9 cellular contexts compared by ENCODE assay signal in genomic region chr3:165854696-165855095, GRCh38. TPM values are rescaled to one million over a fixed set of nuclear protein-coding genes. Genes with fewer than 3 reads are reported as not detected.
DNase-seq lines count a peak whose midpoint lies in the region; ATAC-seq and TF ChIP-seq lines count a peak whose summit lies in the region.
"Had no signal": no experiment of that assay in that cellular context is flagged by ENCODE, and none has a peak within 500 bp of the region (broad histone marks: within the 10 kb centered on the region; RNA-seq: fewer than 3 reads in every experiment).

No MANE protein-coding gene starts in this region.

- no peak for TF ChIP-seq EP300 in stomach (IDR thresholded peaks at IDR 0.05)

- H3K4me1 ChIP-seq in naive thymus-derived CD4-positive, alpha-beta T cell (ENCODE audit: control insufficient read depth in 2 of 2, insufficient read depth in 2 of 2, low read length in 2 of 2), result no peaks in the 10 kb centered on the region
- no peaks in the 10 kb centered on the region for H3K4me1 ChIP-seq in stomach

- H3K4me1 Mint-ChIP-seq in naive thymus-derived CD4-positive, alpha-beta T cell, result no peaks in the 10 kb centered on the region
- H3K4me1 Mint-ChIP-seq: central memory CD8-positive, alpha-beta T cell had no signal

- peak; percentile 80 for ATAC-seq in GM19395 (IDR thresholded peaks at IDR 0.05; ENCODE audit: unreplicated experiment)
- ATAC-seq in HG03521 (IDR thresholded peaks at IDR 0.05; ENCODE audit: unreplicated experiment), result no peak
- no peak for ATAC-seq in naive thymus-derived CD4-positive, alpha-beta T cell

- no peak overlapping the region for H3K4me3 Mint-ChIP-seq in naive thymus-derived CD4-positive, alpha-beta T cell
- H3K4me3 Mint-ChIP-seq: central memory CD8-positive, alpha-beta T cell had no signal

- no peak overlapping the region for H3K27ac Mint-ChIP-seq in naive thymus-derived CD4-positive, alpha-beta T cell

- H3K36me3 ChIP-seq in naive thymus-derived CD4-positive, alpha-beta T cell (ENCODE audit: control insufficient read depth in 2 of 3, insufficient read depth in 3 of 3, low read length in 3 of 3), result no peaks in the 10 kb centered on the region
- H3K36me3 ChIP-seq in stomach, result no peaks in the 10 kb centered on the region

- DNase-seq in AML-193 (lab: John Stamatoyannopoulos, UW), result peak; percentile 38 to 42
- peak; percentile 2 for DNase-seq in NCI-H345 (lab: John Stamatoyannopoulos, UW)
- peak; percentile 4 to 6 for DNase-seq in dermis microvascular lymphatic vessel endothelial cell (ENCODE audit: low read depth in 2 of 2)
- peak; percentile 18 for DNase-seq in renal cortical epithelial cell (ENCODE audit: low read depth)
- DNase-seq in naive thymus-derived CD4-positive, alpha-beta T cell, result no peak
- no peak for DNase-seq in stomach

- no peaks in the 10 kb centered on the region for H3K36me3 Mint-ChIP-seq in naive thymus-derived CD4-positive, alpha-beta T cell

- TF ChIP-seq CTCF in stomach (IDR thresholded peaks at IDR 0.05), result peak in 2 of 7 experiments; percentile 17 to 37

- H3K27me3 ChIP-seq in naive thymus-derived CD4-positive, alpha-beta T cell (ENCODE audit: control insufficient read depth in 2 of 2, insufficient read depth in 2 of 2, low read length in 2 of 2), result no peaks in the 10 kb centered on the region
- no peaks in the 10 kb centered on the region for H3K27me3 ChIP-seq in stomach

- CTCF ChIA-PET in naive thymus-derived CD4-positive, alpha-beta T cell (lab: Charles Lee), result no interaction called here

- H3K9me3 Mint-ChIP-seq in naive thymus-derived CD4-positive, alpha-beta T cell, result peaks cover 0 to under 1% (median 0%) of the 10 kb centered on the region in 11 donors

- POLR2A ChIA-PET in naive thymus-derived CD4-positive, alpha-beta T cell (lab: Charles Lee), result no interaction called here

- intact Hi-C loops in naive thymus-derived CD4-positive, alpha-beta T cell (cut with micrococcal nuclease), result loop anchor here in 1 of 2 donors (2.0 kb wide), 1 partner anchor 1496 kb away; no protein-coding TSS in a partner anchor
- intact Hi-C loops in stomach (cut with DNase I; ENCODE audit: low total_unique reads), result no loop called here

- TF ChIP-seq POLR2A in stomach (IDR thresholded peaks at IDR 0.05), result no peak

- WGBS in stomach, 5 donors, result 43 to 52% (median 50%) methylated on average over 1 of the region's 1 CpG

- H3K4me3 ChIP-seq in naive thymus-derived CD4-positive, alpha-beta T cell (ENCODE audit: low read length), result no peak overlapping the region
- H3K4me3 ChIP-seq in stomach, result no peak overlapping the region

- no peak overlapping the region for H3K27ac ChIP-seq in naive thymus-derived CD4-positive, alpha-beta T cell (ENCODE audit: low read depth, low read length)
- no peak overlapping the region for H3K27ac ChIP-seq in stomach

- H3K9me3 ChIP-seq in naive thymus-derived CD4-positive, alpha-beta T cell (ENCODE audit: control insufficient read depth in 2 of 3, low read length in 3 of 3), result no peaks in the 10 kb centered on the region
- H3K9me3 ChIP-seq in stomach, result no peaks in the 10 kb centered on the region

- no peaks in the 10 kb centered on the region for H3K27me3 Mint-ChIP-seq in naive thymus-derived CD4-positive, alpha-beta T cell
- H3K27me3 Mint-ChIP-seq: central memory CD8-positive, alpha-beta T cell had no signal

RNA-seq across cellular contexts. Expression of gene BCHE, which starts 17.5 kb away (rescaled TPM):
- total RNA-seq in dermis microvascular lymphatic vessel endothelial cell (15.4 and 24.3 TPM in 2 replicates), renal cortical epithelial cell (1.9 and 3.5 TPM in 2 replicates), stomach (10 to 100 TPM in 1 of 5 donors, 1 to 10 TPM in 3, not detected in 1; 1.3 to 37.8 (median 1.5) TPM)
- not detected for total RNA-seq in naive thymus-derived CD4-positive, alpha-beta T cell
- polyA plus RNA-seq in naive thymus-derived CD4-positive, alpha-beta T cell, result not detected
- polyA plus RNA-seq in stomach, result 1 to 10 TPM in 1 of 3 donors, under 1 TPM in 2; 0.31 to 2.9 (median 0.37) TPM

Comparison
In these comparisons a context has a peak if more than half of its experiments do, and no peak if none do; other contexts are left out.
1. DNase-seq: peak in AML-193 (2 of 2), NCI-H345 (single experiment), dermis microvascular lymphatic vessel endothelial cell (2 of 2) and renal cortical epithelial cell (single experiment); none in naive thymus-derived CD4-positive, alpha-beta T cell (0 of 9) and stomach (single experiment).